ENCODE assay signal across 11 cellular contexts in genomic region chr2:8552264-8552913, GRCh38.
DNase-seq lines count a peak whose midpoint lies in the region; ATAC-seq and TF ChIP-seq lines count a peak whose summit lies in the region.
"Had no signal": no experiment of that assay in that cellular context is flagged by ENCODE, and none has a peak within 500 bp of the region (broad histone marks: within the 10 kb centered on the region; RNA-seq: fewer than 3 reads in every experiment).

No MANE protein-coding gene starts in this region.

- no peak overlapping the region for H3K4ac ChIP-seq in neuronal stem cell (ENCODE audit: low read length)

- H3K27ac ChIP-seq in neuronal stem cell (replicated peaks; ENCODE audit: low read length), result no peak overlapping the region
- no peak overlapping the region for H3K27ac ChIP-seq in foreskin keratinocyte
- H3K27ac ChIP-seq in GM23248, result no peak overlapping the region
- no peak overlapping the region for H3K27ac ChIP-seq in mammary epithelial cell (ENCODE audit: insufficient read depth, low read depth, low read length)
- H3K27ac ChIP-seq: psoas muscle had no signal

- peaks cover 0 to 2% (median 0%) of the 10 kb centered on the region in 3 experiments for H3K27me3 ChIP-seq in neuronal stem cell (ENCODE audit: control insufficient read depth in 3 of 3, insufficient read depth in 3 of 3, low read depth in 1 of 3, low read length in 3 of 3)
- no peaks in the 10 kb centered on the region for H3K27me3 ChIP-seq in foreskin keratinocyte
- no peaks in the 10 kb centered on the region for H3K27me3 ChIP-seq in GM23248 (replicated peaks; ENCODE audit: insufficient read depth)
- no peaks in the 10 kb centered on the region for H3K27me3 ChIP-seq in mammary epithelial cell (ENCODE audit: insufficient read depth, low read length)

- H3K36me3 ChIP-seq in neuronal stem cell (replicated peaks in 1 of 2; ENCODE audit: control insufficient read depth in 2 of 2, insufficient read depth in 2 of 2, low read length in 2 of 2), result no peaks in the 10 kb centered on the region
- no peaks in the 10 kb centered on the region for H3K36me3 ChIP-seq in GM23248 (ENCODE audit: low read depth)
- no peaks in the 10 kb centered on the region for H3K36me3 ChIP-seq in mammary epithelial cell (ENCODE audit: insufficient read depth, low read length)

- CTCF ChIA-PET in mammary epithelial cell (lab: Charles Lee; ENCODE audit: low non-redundant PET), result no interaction called here

- H3K4me1 ChIP-seq in neuronal stem cell (ENCODE audit: control insufficient read depth in 2 of 2, insufficient read depth in 1 of 2, low read depth in 1 of 2, low read length in 2 of 2) (peaks cover 0 to 6% of the 10 kb centered on the region in 2 donors), foreskin keratinocyte (no peaks in the 10 kb centered on the region), GM23248 (ENCODE audit: insufficient read depth) (no peaks in the 10 kb centered on the region), mammary epithelial cell (ENCODE audit: insufficient read depth, low read length) (no peaks in the 10 kb centered on the region)
- H3K4me1 ChIP-seq: psoas muscle had no signal

- no peaks in the 10 kb centered on the region for H3K9me2 ChIP-seq in GM23248 (ENCODE audit: insufficient read depth)

- no peak overlapping the region for H2BK12ac ChIP-seq in neuronal stem cell (ENCODE audit: low read length)

- no peak overlapping the region for H3K4me3 ChIP-seq in neuronal stem cell (ENCODE audit: low read length in 2 of 2)
- H3K4me3 ChIP-seq in GM23248, result no peak overlapping the region
- no peak overlapping the region for H3K4me3 ChIP-seq in mammary epithelial cell (replicated peaks in 1 of 3; ENCODE audit: insufficient read depth in 1 of 3, low read depth in 2 of 3, low read length in 3 of 3)
- H3K4me3 ChIP-seq: psoas muscle had no signal

- no CpG with 5 or more reads among the region's 18 CpGs for WGBS in neuronal stem cell (ENCODE audit: extremely low coverage in 2 of 2, insufficient read length in 2 of 2, insufficient replicate concordance in 1 of 2), 2 donors
- WGBS in GM23248 (ENCODE audit: low coverage in 1 of 2, low lambda C conversion rate in 2 of 2, missing lambda C conversion rate in 2 of 2), 2 experiments, result 88 to 90% methylated on average over 18 of the region's 18 CpGs
- 78% methylated on average over 18 of the region's 18 CpGs for whole genome bisulfite sequencing in mammary epithelial cell (ENCODE audit: low coverage, missing lambda C conversion rate)

- ATAC-seq in GM18867 (IDR thresholded peaks at IDR 0.05; ENCODE audit: unreplicated experiment), result peak; percentile 50
- peak; percentile 55 for ATAC-seq in GM21529 (IDR thresholded peaks at IDR 0.05; ENCODE audit: unreplicated experiment)
- peak; percentile 41 for ATAC-seq in HG03521 (IDR thresholded peaks at IDR 0.05; ENCODE audit: unreplicated experiment)
- no peak for ATAC-seq in foreskin keratinocyte
- no peak for ATAC-seq in HG03457 (IDR thresholded peaks at IDR 0.05; ENCODE audit: unreplicated experiment)
- ATAC-seq: psoas muscle had no signal

- no peaks in the 10 kb centered on the region for H3K79me2 ChIP-seq in GM23248 (ENCODE audit: insufficient read depth)
- H3K79me2 ChIP-seq in mammary epithelial cell (ENCODE audit: insufficient read depth, low read length), result no peaks in the 10 kb centered on the region

- H3K79me1 ChIP-seq in neuronal stem cell (ENCODE audit: low read depth, low read length), result no peaks in the 10 kb centered on the region

- intact Hi-C loops in mammary epithelial cell (cut with micrococcal nuclease), result no loop called here

- no peak overlapping the region for H3K18ac ChIP-seq in neuronal stem cell (ENCODE audit: low read length)

- no peak overlapping the region for H3K23ac ChIP-seq in neuronal stem cell (ENCODE audit: low read depth, low read length, poor library complexity)

- H2BK120ac ChIP-seq in neuronal stem cell (ENCODE audit: low read depth, low read length), result no peak overlapping the region

- H2BK5ac ChIP-seq in neuronal stem cell (ENCODE audit: low read length), result no peak overlapping the region

- DNase-seq in neuronal stem cell (ENCODE audit: low spot score) (no peak), foreskin keratinocyte (no peak), GM23248 (no peak), mammary epithelial cell (no peak)
- DNase-seq: activated CD4-positive, alpha-beta T cell treated with anti-CD3 and anti-CD28 coated beads for 4 hours; glutamatergic neuron had no signal

- H3K9ac ChIP-seq in neuronal stem cell (ENCODE audit: low read depth, low read length, poor library complexity) (no peak overlapping the region), GM23248 (no peak overlapping the region), mammary epithelial cell (ENCODE audit: insufficient read depth, low read length) (no peak overlapping the region)

- H3K14ac ChIP-seq in neuronal stem cell (ENCODE audit: low read length), result no peak overlapping the region

- no TSS peak for BruUV-seq in mammary epithelial cell (replicated peaks; lab: Mats Ljungman, UMichigan)

- H2BK15ac ChIP-seq in neuronal stem cell (ENCODE audit: low read length), result no peak overlapping the region

- dilution Hi-C loops in mammary epithelial cell (cut with HindIII; ENCODE audit: low sequenced_read_pairs), result no loop called here

- no peak overlapping the region for H4K8ac ChIP-seq in neuronal stem cell (ENCODE audit: low read depth, low read length)

- H3F3A ChIP-seq in GM23248 (ENCODE audit: insufficient read depth), result no peaks in the 10 kb centered on the region

- no peaks in the 10 kb centered on the region for H4K20me1 ChIP-seq in GM23248 (ENCODE audit: insufficient read depth)
- H4K20me1 ChIP-seq in mammary epithelial cell (ENCODE audit: insufficient read depth, low read length), result no peaks in the 10 kb centered on the region

- no peak for TF ChIP-seq CTCF in foreskin keratinocyte (conservative IDR thresholded peaks at IDR 0.05)
- TF ChIP-seq CTCF in mammary epithelial cell (conservative IDR thresholded peaks at IDR 0.05 in 1 of 2, IDR thresholded peaks at IDR 0.05 in 1 of 2; ENCODE audit: extremely low read depth in 1 of 2, insufficient read depth in 1 of 2, low read depth in 1 of 2, low read length in 2 of 2), result no peak

- H3K4me2 ChIP-seq in neuronal stem cell (ENCODE audit: insufficient read depth, low read length, poor library complexity, severe bottlenecking) (no peak overlapping the region), GM23248 (ENCODE audit: unreplicated experiment) (no peak overlapping the region), mammary epithelial cell (ENCODE audit: insufficient read depth, low read depth, low read length) (no peak overlapping the region)

- in situ Hi-C loops in GM23248 (cut with MboI), result no loop called here
- in situ Hi-C loops in mammary epithelial cell (cut with MboI; ENCODE audit: low sequenced_read_pairs in 2 of 2), result no loop called here

- H2AK5ac ChIP-seq in neuronal stem cell (ENCODE audit: low read depth, low read length), result peak overlapping the region; percentile 43

- H3K9me3 ChIP-seq in neuronal stem cell (replicated peaks in 1 of 2; ENCODE audit: control insufficient read depth in 2 of 2, insufficient read depth in 1 of 2, low read depth in 1 of 2, low read length in 2 of 2) (peaks cover 0 to 4% of the 10 kb centered on the region in 2 donors), GM23248 (ENCODE audit: low read depth) (no peaks in the 10 kb centered on the region), mammary epithelial cell (replicated peaks; ENCODE audit: insufficient read depth, low read length) (peaks cover 12% of the 10 kb centered on the region)
- H3K9me3 ChIP-seq: psoas muscle had no signal

- no peak overlapping the region for H4K91ac ChIP-seq in neuronal stem cell (ENCODE audit: low read depth, low read length, poor library complexity)

- peak overlapping the region; percentile 41 for H2AFZ ChIP-seq in neuronal stem cell (ENCODE audit: low read length)
- H2AFZ ChIP-seq in GM23248, result no peak overlapping the region
- H2AFZ ChIP-seq in mammary epithelial cell (ENCODE audit: low read depth, low read length), result no peak overlapping the region

Comparison
In these comparisons a context has a peak if more than half of its experiments do, and no peak if none do; other contexts are left out.
1. ATAC-seq: peak in GM18867 (single experiment), GM21529 (single experiment) and HG03521 (single experiment); none in foreskin keratinocyte (single experiment) and HG03457 (single experiment).